ENCODE assay signal across 16 cellular contexts in the genomic region with DNA sequence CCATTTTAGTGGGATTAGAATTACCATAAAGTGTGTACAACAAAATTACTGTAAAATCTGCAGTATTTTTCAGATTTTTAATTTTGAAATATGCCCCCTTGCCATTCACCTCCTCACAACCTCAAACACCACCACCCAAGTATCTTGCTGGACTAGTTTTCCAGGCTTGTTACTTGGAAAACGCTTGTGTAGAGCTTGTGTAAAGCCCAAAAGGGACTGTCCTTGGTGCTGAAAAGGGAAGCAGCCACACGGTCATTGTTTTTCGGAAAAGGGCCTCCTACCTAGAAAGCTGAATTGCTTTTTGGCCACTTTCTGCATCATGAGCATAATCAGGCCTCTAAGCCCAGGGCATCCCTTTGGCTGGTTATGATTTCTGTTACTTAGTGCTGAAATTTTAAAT.
DNase-seq lines count a peak whose midpoint lies in the region; ATAC-seq, FAIRE-seq and TF ChIP-seq lines count a peak whose summit lies in the region.
"Had no signal": no experiment of that assay in that cellular context is flagged by ENCODE, and none has a peak within 500 bp of the region (broad histone marks: within the 10 kb centered on the region; RNA-seq: fewer than 3 reads in every experiment).

No MANE protein-coding gene starts in this region.

- peaks cover 4% of the 10 kb centered on the region for H3K9me3 ChIP-seq in mammary epithelial cell (replicated peaks; ENCODE audit: insufficient read depth, low read length)
- H3K9me3 ChIP-seq: mucosa of descending colon had no signal

- dilution Hi-C loops in mammary epithelial cell (cut with HindIII; ENCODE audit: low sequenced_read_pairs), result no loop called here

- H3K27ac ChIP-seq in mammary epithelial cell (ENCODE audit: insufficient read depth, low read depth, low read length), result no peak overlapping the region
- no peak overlapping the region for H3K27ac ChIP-seq in RWPE1
- no peak overlapping the region for H3K27ac ChIP-seq in foreskin keratinocyte
- H3K27ac ChIP-seq: HL-60 had no signal

- H3K4me1 ChIP-seq in mammary epithelial cell (ENCODE audit: insufficient read depth, low read length) (no peaks in the 10 kb centered on the region), foreskin keratinocyte (no peaks in the 10 kb centered on the region)

- in situ Hi-C loops in T47D (cut with HindIII; ENCODE audit: low pct_unique_long_range_greater_than_20kb, low sequenced_read_pairs), result no loop called here
- in situ Hi-C loops in mammary epithelial cell (cut with MboI; ENCODE audit: low sequenced_read_pairs in 2 of 2), result no loop called here

- H3K36me3 ChIP-seq in mammary epithelial cell (ENCODE audit: insufficient read depth, low read length), result no peaks in the 10 kb centered on the region

- H3K27me3 ChIP-seq in mammary epithelial cell (ENCODE audit: insufficient read depth, low read length) (no peaks in the 10 kb centered on the region), foreskin keratinocyte (no peaks in the 10 kb centered on the region)

- no peak overlapping the region for H3K9ac ChIP-seq in mammary epithelial cell (ENCODE audit: insufficient read depth, low read length)

- no peak for TF ChIP-seq CTCF in mammary epithelial cell (conservative IDR thresholded peaks at IDR 0.05 in 1 of 2, IDR thresholded peaks at IDR 0.05 in 1 of 2; ENCODE audit: extremely low read depth in 1 of 2, insufficient read depth in 1 of 2, low read depth in 1 of 2, low read length in 2 of 2)
- TF ChIP-seq CTCF in RWPE1 (conservative IDR thresholded peaks at IDR 0.05; ENCODE audit: low read depth), result no peak
- no peak for TF ChIP-seq CTCF in foreskin keratinocyte (conservative IDR thresholded peaks at IDR 0.05)

- CTCF ChIA-PET in mammary epithelial cell (lab: Charles Lee; ENCODE audit: low non-redundant PET) (no interaction called here), RWPE1 (lab: Yijun Ruan, JAX) (no interaction called here)

- no peaks in the 10 kb centered on the region for H3K79me2 ChIP-seq in mammary epithelial cell (ENCODE audit: insufficient read depth, low read length)

- peak; percentile 5 to 79 for DNase-seq in T47D (ENCODE audit: low read depth in 1 of 2, low spot score in 1 of 2)
- DNase-seq in mammary epithelial cell, result no peak
- peak; percentile 8 for DNase-seq in RWPE1 (ENCODE audit: low spot score)
- DNase-seq in foreskin keratinocyte, result peak in 1 of 2 donors; percentile 24
- DNase-seq in renal cortical epithelial cell (ENCODE audit: low read depth), result peak; percentile 11
- DNase-seq in H54 (ENCODE audit: insufficient read length, low spot score), result no peak
- DNase-seq in GF-D8 (lab: John Stamatoyannopoulos, UW), result no peak
- DNase-seq in CD1c-positive myeloid dendritic cell (ENCODE audit: extremely low spot score), result no peak
- DNase-seq: activated effector memory CD4-positive, alpha-beta T cell treated with anti-CD3 and anti-CD28 coated beads, Interleukin-2, amount 50 U/mL, for 16 hours; cerebellar nuclear complex; MM.1S; mucosa of descending colon; NCI-H2171 treated with DMSO at 0.1 percent for 48 hours; stimulated activated CD4-positive, alpha-beta T cell treated with anti-CD3 and anti-CD28 coated beads, Interleukin-1b, Interleukin-23, amount 100 ng/mL, for 48 hours; T-helper 9 cell had no signal

- 3% methylated on average over 3 of the region's 3 CpGs for WGBS in mammary epithelial cell (ENCODE audit: low coverage, missing lambda C conversion rate)

- peak; percentile 37 for ATAC-seq in foreskin keratinocyte
- ATAC-seq: mucosa of descending colon had no signal

- FAIRE-seq in H54 (lab: Jason Lieb, UNC), result no peak

- H3K4me2 ChIP-seq in mammary epithelial cell (ENCODE audit: insufficient read depth, low read depth, low read length), result no peak overlapping the region

- no peak overlapping the region for H3K4me3 ChIP-seq in mammary epithelial cell (replicated peaks in 1 of 3; ENCODE audit: insufficient read depth in 1 of 3, low read depth in 2 of 3, low read length in 3 of 3)
- H3K4me3 ChIP-seq: mucosa of descending colon had no signal

- POLR2A ChIA-PET in RWPE1 (lab: Yijun Ruan, JAX; ENCODE audit: low non-redundant PET), result no interaction called here

- no peak for TF ChIP-seq POLR2A in H54 (IDR thresholded peaks at IDR 0.05; ENCODE audit: low read depth, low read length)

- no peak overlapping the region for H2AFZ ChIP-seq in mammary epithelial cell (ENCODE audit: low read depth, low read length)

- no peaks in the 10 kb centered on the region for H4K20me1 ChIP-seq in mammary epithelial cell (ENCODE audit: insufficient read depth, low read length)

- intact Hi-C loops in mammary epithelial cell (cut with micrococcal nuclease), result no loop called here

- BruUV-seq in mammary epithelial cell (replicated peaks; lab: Mats Ljungman, UMichigan), result no TSS peak

Comparison
In these comparisons a context has a peak if more than half of its experiments do, and no peak if none do; other contexts are left out.
1. DNase-seq: peak in T47D (2 of 2), RWPE1 (single experiment) and renal cortical epithelial cell (single experiment); none in mammary epithelial cell (single experiment), H54 (single experiment), GF-D8 (single experiment) and CD1c-positive myeloid dendritic cell (single experiment).